ENCODE assay signal across 1 cellular context in the genomic region with DNA sequence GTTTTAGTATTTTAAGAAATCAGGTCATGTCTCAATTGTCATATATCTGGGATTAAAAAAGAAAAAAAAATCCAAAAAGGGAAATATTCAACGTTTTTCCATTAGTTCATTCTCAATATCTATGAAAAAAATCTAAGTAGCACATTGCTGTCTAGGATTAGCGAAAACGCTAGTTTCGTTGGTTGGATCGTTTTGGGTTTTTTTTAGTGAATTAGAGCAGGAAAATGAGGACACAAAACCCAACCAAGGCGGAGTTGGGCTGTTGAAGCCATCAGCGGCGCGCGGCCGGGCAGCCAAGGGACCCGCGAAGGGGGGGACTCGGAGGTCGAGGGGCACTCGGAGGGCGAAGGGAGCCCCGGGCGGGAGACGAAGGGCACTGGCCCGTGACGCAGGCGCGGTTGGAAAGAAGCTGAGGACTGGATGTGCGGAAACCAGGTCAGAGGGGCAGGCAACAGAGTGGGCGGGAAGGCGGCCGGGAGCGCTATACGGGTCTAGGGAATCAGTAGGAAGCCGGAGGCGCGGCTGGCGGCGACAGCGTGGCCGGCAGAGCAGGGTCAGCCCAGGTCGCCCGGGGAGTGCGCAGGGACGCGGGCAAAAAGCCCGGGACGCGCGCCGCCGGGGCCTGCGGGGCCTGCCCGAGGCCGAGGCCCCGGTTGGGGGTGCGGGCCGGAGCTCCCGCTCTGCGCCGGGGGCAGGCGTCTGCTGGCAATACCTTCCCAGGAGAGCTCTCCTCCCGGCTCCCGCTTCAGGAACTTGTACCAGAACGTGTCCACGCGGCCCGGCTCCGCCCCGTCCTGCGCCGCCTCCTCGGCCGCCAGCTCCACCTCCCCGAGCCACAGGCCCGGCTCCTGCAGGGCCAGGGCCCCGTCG.
TF ChIP-seq lines count a peak whose summit lies in the region.

No MANE protein-coding gene starts in this region.

TF ChIP-seq in HepG2, 621 proteins besides CTCF, POLR2A, EP300 and RAD21 (continued from another document and continues in another):
- TF ChIP-seq, protein P1, sequence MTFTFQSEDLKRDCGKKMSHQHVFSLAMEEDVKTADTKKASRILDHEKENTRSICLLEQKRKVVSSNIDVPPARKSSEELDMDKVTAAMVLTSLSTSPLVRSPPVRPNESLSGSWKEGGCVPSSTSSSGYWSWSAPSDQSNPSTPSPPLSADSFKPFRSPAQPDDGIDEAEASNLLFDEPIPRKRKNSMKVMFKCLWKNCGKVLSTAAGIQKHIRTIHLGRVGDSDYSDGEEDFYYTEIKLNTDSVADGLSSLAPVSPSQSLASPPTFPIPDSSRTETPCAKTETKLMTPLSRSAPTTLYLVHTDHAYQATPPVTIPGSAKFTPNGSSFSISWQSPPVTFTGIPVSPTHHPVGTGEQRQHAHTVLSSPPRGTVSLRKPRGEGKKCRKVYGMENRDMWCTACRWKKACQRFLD (CRISPR knock-in tag; IDR thresholded peaks at IDR 0.05; ENCODE audit: borderline replicate concordance) = no peak
- peak; percentile 89 for TF ChIP-seq KAT8 (CRISPR knock-in tag; IDR thresholded peaks at IDR 0.05)
- peak; percentile 93; the same call in 1 of the 2 replicates for TF ChIP-seq ZNF550 (CRISPR knock-in tag; IDR thresholded peaks at IDR 0.05; ENCODE audit: borderline replicate concordance)
- no peak for TF ChIP-seq ZNF674 (CRISPR knock-in tag; IDR thresholded peaks at IDR 0.05; ENCODE audit: low read depth)
- TF ChIP-seq ZNF552 (CRISPR knock-in tag; IDR thresholded peaks at IDR 0.05; ENCODE audit: borderline replicate concordance) = no peak
- TF ChIP-seq RBM39 (IDR thresholded peaks at IDR 0.05; ENCODE audit: low read depth, low read length, poor library complexity, severe bottlenecking) = peak; percentile 4
- peak; percentile 81; the same call in 1 of the 2 replicates for TF ChIP-seq RFXAP (CRISPR knock-in tag; IDR thresholded peaks at IDR 0.05; ENCODE audit: borderline replicate concordance)
- no peak for TF ChIP-seq STAT5B (CRISPR knock-in tag; IDR thresholded peaks at IDR 0.05)
- peak; percentile 77 for TF ChIP-seq ZNF724P (CRISPR knock-in tag; IDR thresholded peaks at IDR 0.05; ENCODE audit: borderline replicate concordance)
- TF ChIP-seq ZNF354B (CRISPR knock-in tag; IDR thresholded peaks at IDR 0.05) = no peak
- TF ChIP-seq, protein P2, sequence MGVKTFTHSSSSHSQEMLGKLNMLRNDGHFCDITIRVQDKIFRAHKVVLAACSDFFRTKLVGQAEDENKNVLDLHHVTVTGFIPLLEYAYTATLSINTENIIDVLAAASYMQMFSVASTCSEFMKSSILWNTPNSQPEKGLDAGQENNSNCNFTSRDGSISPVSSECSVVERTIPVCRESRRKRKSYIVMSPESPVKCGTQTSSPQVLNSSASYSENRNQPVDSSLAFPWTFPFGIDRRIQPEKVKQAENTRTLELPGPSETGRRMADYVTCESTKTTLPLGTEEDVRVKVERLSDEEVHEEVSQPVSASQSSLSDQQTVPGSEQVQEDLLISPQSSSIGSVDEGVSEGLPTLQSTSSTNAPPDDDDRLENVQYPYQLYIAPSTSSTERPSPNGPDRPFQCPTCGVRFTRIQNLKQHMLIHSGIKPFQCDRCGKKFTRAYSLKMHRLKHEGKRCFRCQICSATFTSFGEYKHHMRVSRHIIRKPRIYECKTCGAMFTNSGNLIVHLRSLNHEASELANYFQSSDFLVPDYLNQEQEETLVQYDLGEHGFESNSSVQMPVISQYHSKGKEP (CRISPR knock-in tag; IDR thresholded peaks at IDR 0.05) = peak; percentile 23; the same call in 1 of the 2 replicates
- TF ChIP-seq, protein P3, sequence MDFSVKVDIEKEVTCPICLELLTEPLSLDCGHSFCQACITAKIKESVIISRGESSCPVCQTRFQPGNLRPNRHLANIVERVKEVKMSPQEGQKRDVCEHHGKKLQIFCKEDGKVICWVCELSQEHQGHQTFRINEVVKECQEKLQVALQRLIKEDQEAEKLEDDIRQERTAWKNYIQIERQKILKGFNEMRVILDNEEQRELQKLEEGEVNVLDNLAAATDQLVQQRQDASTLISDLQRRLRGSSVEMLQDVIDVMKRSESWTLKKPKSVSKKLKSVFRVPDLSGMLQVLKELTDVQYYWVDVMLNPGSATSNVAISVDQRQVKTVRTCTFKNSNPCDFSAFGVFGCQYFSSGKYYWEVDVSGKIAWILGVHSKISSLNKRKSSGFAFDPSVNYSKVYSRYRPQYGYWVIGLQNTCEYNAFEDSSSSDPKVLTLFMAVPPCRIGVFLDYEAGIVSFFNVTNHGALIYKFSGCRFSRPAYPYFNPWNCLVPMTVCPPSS (IDR thresholded peaks at IDR 0.05) = no peak
- 0 out of 2 replicates have a peak, but pooled peaks have one; percentile 37 for TF ChIP-seq JUNB (CRISPR knock-in tag; IDR thresholded peaks at IDR 0.05; ENCODE audit: borderline replicate concordance)
- peak; percentile 64; the same call in 1 of the 2 replicates for TF ChIP-seq CERS6 (CRISPR knock-in tag; IDR thresholded peaks at IDR 0.05)
- TF ChIP-seq ZNF276 (CRISPR knock-in tag; IDR thresholded peaks at IDR 0.05; ENCODE audit: low read depth) = no peak
- TF ChIP-seq BORCS8-MEF2B (CRISPR knock-in tag; IDR thresholded peaks at IDR 0.05) = peak; percentile 95
- peak; percentile 83 for TF ChIP-seq RARA (CRISPR knock-in tag; IDR thresholded peaks at IDR 0.05)
- peak; percentile 97; the same call in 1 of the 2 replicates for TF ChIP-seq KAT7 (CRISPR knock-in tag; IDR thresholded peaks at IDR 0.05; ENCODE audit: borderline replicate concordance)
- TF ChIP-seq, protein P4, sequence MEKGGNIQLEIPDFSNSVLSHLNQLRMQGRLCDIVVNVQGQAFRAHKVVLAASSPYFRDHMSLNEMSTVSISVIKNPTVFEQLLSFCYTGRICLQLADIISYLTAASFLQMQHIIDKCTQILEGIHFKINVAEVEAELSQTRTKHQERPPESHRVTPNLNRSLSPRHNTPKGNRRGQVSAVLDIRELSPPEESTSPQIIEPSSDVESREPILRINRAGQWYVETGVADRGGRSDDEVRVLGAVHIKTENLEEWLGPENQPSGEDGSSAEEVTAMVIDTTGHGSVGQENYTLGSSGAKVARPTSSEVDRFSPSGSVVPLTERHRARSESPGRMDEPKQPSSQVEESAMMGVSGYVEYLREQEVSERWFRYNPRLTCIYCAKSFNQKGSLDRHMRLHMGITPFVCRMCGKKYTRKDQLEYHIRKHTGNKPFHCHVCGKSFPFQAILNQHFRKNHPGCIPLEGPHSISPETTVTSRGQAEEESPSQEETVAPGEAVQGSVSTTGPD (CRISPR knock-in tag; IDR thresholded peaks at IDR 0.05) = no peak
- TF ChIP-seq GTF2F1 (IDR thresholded peaks at IDR 0.05; ENCODE audit: low read length) = 0 out of 2 replicates have a peak, but pooled peaks have one; percentile 39
- TF ChIP-seq ZFP91 (CRISPR knock-in tag; IDR thresholded peaks at IDR 0.05; ENCODE audit: borderline replicate concordance) = peak; percentile 64
- TF ChIP-seq TARDBP (CRISPR knock-in tag; IDR thresholded peaks at IDR 0.05) = peak; percentile 79
- TF ChIP-seq GATAD2A (CRISPR knock-in tag; IDR thresholded peaks at IDR 0.05) = peak; percentile 84
- TF ChIP-seq CBX2 (IDR thresholded peaks at IDR 0.05; ENCODE audit: low read depth, low read length) = no peak
- TF ChIP-seq CBX2 (CRISPR knock-in tag; IDR thresholded peaks at IDR 0.05; ENCODE audit: low read depth) = no peak; the same call in 1 of the 2 replicates
- TF ChIP-seq SOX5 (CRISPR knock-in tag; IDR thresholded peaks at IDR 0.05; ENCODE audit: borderline replicate concordance) = no peak
- TF ChIP-seq NCOA2 (CRISPR knock-in tag; IDR thresholded peaks at IDR 0.05) = peak; percentile 53
- peak; percentile 68; the same call in 1 of the 2 replicates for TF ChIP-seq KLF6 (CRISPR knock-in tag; IDR thresholded peaks at IDR 0.05)
- TF ChIP-seq ZNF747 (CRISPR knock-in tag; IDR thresholded peaks at IDR 0.05; ENCODE audit: borderline replicate concordance) = peak; percentile 97
- TF ChIP-seq ZNF512B (CRISPR knock-in tag; IDR thresholded peaks at IDR 0.05; ENCODE audit: borderline replicate concordance) = no peak; the same call in 1 of the 2 replicates
- no peak for TF ChIP-seq ZFYVE20 (CRISPR knock-in tag; IDR thresholded peaks at IDR 0.05; ENCODE audit: borderline replicate concordance, low read depth)
- TF ChIP-seq ZNF441 (CRISPR knock-in tag; IDR thresholded peaks at IDR 0.05; ENCODE audit: borderline replicate concordance) = peak; percentile 84
- peak; percentile 96; the same call in 1 of the 2 replicates for TF ChIP-seq AHR (CRISPR knock-in tag; IDR thresholded peaks at IDR 0.05)
- TF ChIP-seq JDP2 (CRISPR knock-in tag; IDR thresholded peaks at IDR 0.05; ENCODE audit: borderline replicate concordance) = no peak
- no peak for TF ChIP-seq ZNF678 (CRISPR knock-in tag; IDR thresholded peaks at IDR 0.05)
- TF ChIP-seq, protein P5, sequence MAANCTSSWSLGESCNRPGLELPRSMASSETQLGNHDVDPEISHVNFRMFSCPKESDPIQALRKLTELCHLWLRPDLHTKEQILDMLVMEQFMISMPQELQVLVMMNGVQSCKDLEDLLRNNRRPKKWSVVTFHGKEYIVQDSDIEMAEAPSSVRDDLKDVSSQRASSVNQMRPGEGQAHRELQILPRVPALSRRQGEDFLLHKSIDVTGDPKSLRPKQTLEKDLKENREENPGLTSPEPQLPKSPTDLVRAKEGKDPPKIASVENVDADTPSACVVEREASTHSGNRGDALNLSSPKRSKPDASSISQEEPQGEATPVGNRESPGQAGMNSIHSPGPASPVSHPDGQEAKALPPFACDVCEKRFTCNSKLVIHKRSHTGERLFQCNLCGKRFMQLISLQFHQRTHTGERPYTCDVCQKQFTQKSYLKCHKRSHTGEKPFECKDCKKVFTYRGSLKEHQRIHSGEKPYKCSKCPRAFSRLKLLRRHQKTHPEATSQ (CRISPR knock-in tag; IDR thresholded peaks at IDR 0.05; ENCODE audit: borderline replicate concordance) = peak; percentile 87; the same call in 1 of the 2 replicates
- TF ChIP-seq TAF1 (CRISPR knock-in tag; IDR thresholded peaks at IDR 0.05) = peak; percentile 75
- no peak for TF ChIP-seq PPARG (CRISPR knock-in tag; conservative IDR thresholded peaks at IDR 0.05)
- peak; percentile 75; the same call in 1 of the 2 replicates for TF ChIP-seq ZNF607 (CRISPR knock-in tag; IDR thresholded peaks at IDR 0.05; ENCODE audit: borderline replicate concordance)
